9 cellular contexts compared by ENCODE assay signal in the genomic region with DNA sequence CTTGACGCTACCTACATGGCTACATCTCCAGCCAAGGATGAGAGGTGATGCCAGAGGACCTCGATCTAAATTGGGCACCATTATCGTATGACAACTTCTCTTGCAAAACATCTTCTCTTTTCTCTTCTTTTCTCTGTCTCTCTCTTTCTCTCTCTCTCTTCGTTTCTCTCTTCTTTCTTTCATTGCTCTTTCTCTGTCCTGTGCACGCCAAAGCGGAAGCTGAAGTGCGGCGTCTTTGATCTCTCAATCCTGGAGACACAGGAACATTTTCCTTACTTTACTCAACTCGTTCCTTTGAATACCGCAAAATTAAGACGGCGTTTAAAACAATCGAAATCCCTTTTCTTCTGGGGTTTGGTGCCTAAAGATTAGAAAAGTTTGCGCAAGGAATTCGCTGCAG.
DNase-seq lines count a peak whose midpoint lies in the region; ATAC-seq and TF ChIP-seq lines count a peak whose summit lies in the region.
"Had no signal": no experiment of that assay in that cellular context is flagged by ENCODE, and none has a peak within 500 bp of the region (broad histone marks: within the 10 kb centered on the region; RNA-seq: fewer than 3 reads in every experiment).

No MANE protein-coding gene starts in this region.

- no peaks in the 10 kb centered on the region for H3K27me3 ChIP-seq in heart right ventricle
- H3K27me3 ChIP-seq in right atrium auricular region = no peaks in the 10 kb centered on the region
- no peaks in the 10 kb centered on the region for H3K27me3 ChIP-seq in SJSA1 (replicated peaks)
- no peaks in the 10 kb centered on the region for H3K27me3 ChIP-seq in upper lobe of right lung
- no peaks in the 10 kb centered on the region for H3K27me3 ChIP-seq in SJCRH30

- TF ChIP-seq CTCF in heart right ventricle (IDR thresholded peaks at IDR 0.05) (no peak), right atrium auricular region (IDR thresholded peaks at IDR 0.05) (no peak), upper lobe of right lung (IDR thresholded peaks at IDR 0.05) (no peak)

- ATAC-seq in heart right ventricle (peak in 3 of 8 donors; percentile 1 to 17 (median 5)), left ventricle myocardium superior (peak; percentile 14), upper lobe of right lung (no peak)

- H3K4me1 ChIP-seq in heart right ventricle (peaks cover 0 to 17% (median 0%) of the 10 kb centered on the region in 9 donors), right atrium auricular region (no peaks in the 10 kb centered on the region), SJSA1 (replicated peaks) (0 out of 2 replicates have a peak, but pooled peaks cover 3% of the 10 kb centered on the region), upper lobe of right lung (no peaks in the 10 kb centered on the region), SJCRH30 (no peaks in the 10 kb centered on the region)

- no peak for DNase-seq in heart right ventricle
- DNase-seq in right atrium auricular region (ENCODE audit: low spot score) = no peak
- peak in 1 of 2 experiments; percentile 2 for DNase-seq in SJSA1 (ENCODE audit: low read depth in 1 of 2, low spot score in 2 of 2)
- DNase-seq in left ventricle myocardium superior = peak; percentile 28
- DNase-seq in upper lobe of right lung = peak; percentile 46
- DNase-seq in SJCRH30 = no peak
- no peak for DNase-seq in OCI-M2 (lab: John Stamatoyannopoulos, UW; ENCODE audit: unreplicated experiment)
- no peak for DNase-seq in GM19240 (ENCODE audit: insufficient read length, low spot score)
- DNase-seq: left cardiac atrium had no signal

- H3K9me3 ChIP-seq in heart right ventricle (no peaks in the 10 kb centered on the region), right atrium auricular region (no peaks in the 10 kb centered on the region), SJSA1 (replicated peaks) (no peaks in the 10 kb centered on the region), upper lobe of right lung (no peaks in the 10 kb centered on the region), SJCRH30 (replicated peaks) (no peaks in the 10 kb centered on the region)

- WGBS in heart right ventricle, 2 donors = 2% methylated on average over 15 of the region's 15 CpGs

- peak overlapping the region in 6 of 10 donors; percentile 79 to 86 (median 82) for H3K27ac ChIP-seq in heart right ventricle
- H3K27ac ChIP-seq in right atrium auricular region = no peak overlapping the region
- no peak overlapping the region for H3K27ac ChIP-seq in SJSA1
- H3K27ac ChIP-seq in upper lobe of right lung = peak overlapping the region; percentile 89
- no peak overlapping the region for H3K27ac ChIP-seq in SJCRH30

- intact Hi-C loops in heart right ventricle (cut with DNase I) (loop anchor here in 1 of 10 donors (10.0 kb wide), 1 partner anchor 127 kb away; no protein-coding TSS in a partner anchor), left ventricle myocardium superior (cut with micrococcal nuclease) (no loop called here), upper lobe of right lung (cut with DNase I) (no loop called here)

- H3K4me3 ChIP-seq in heart right ventricle (peak overlapping the region in 7 of 10 donors; percentile 22 to 84 (median 69)), right atrium auricular region (no peak overlapping the region), SJSA1 (peak overlapping the region; percentile 54), upper lobe of right lung (peak overlapping the region; percentile 70), SJCRH30 (no peak overlapping the region)

- no peaks in the 10 kb centered on the region for H3K36me3 ChIP-seq in heart right ventricle
- no peaks in the 10 kb centered on the region for H3K36me3 ChIP-seq in right atrium auricular region
- no peaks in the 10 kb centered on the region for H3K36me3 ChIP-seq in SJSA1
- H3K36me3 ChIP-seq in upper lobe of right lung = no peaks in the 10 kb centered on the region
- H3K36me3 ChIP-seq in SJCRH30 = no peaks in the 10 kb centered on the region

Comparison
In these comparisons a context has a peak if more than half of its experiments do, and no peak if none do; other contexts are left out.
1. DNase-seq: peak in left ventricle myocardium superior (single experiment) and upper lobe of right lung (single experiment); none in heart right ventricle (0 of 2), right atrium auricular region (single experiment), SJCRH30 (0 of 2), OCI-M2 (single experiment) and GM19240 (single experiment).
2. H3K27ac ChIP-seq: peak in heart right ventricle (6 of 10) and upper lobe of right lung (single experiment); none in right atrium auricular region (0 of 2), SJSA1 (single experiment) and SJCRH30 (single experiment).
3. H3K4me3 ChIP-seq: peak in heart right ventricle (7 of 10), SJSA1 (single experiment) and upper lobe of right lung (single experiment); none in right atrium auricular region (0 of 2) and SJCRH30 (single experiment).